17 cellular contexts compared by ENCODE assay signal in genomic region chr14:36856095-36856878, GRCh38.
DNase-seq lines count a peak whose midpoint lies in the region; TF ChIP-seq lines count a peak whose summit lies in the region.
"Had no signal": no experiment of that assay in that cellular context is flagged by ENCODE, and none has a peak within 500 bp of the region (broad histone marks: within the 10 kb centered on the region; RNA-seq: fewer than 3 reads in every experiment).

No MANE protein-coding gene starts in this region.

- CTCF ChIA-PET in Calu3 (lab: Charles Lee), result no interaction called here

- peak overlapping the region; percentile 88 for H3K27ac ChIP-seq in VCaP
- H3K27ac ChIP-seq in smooth muscle cell (ENCODE audit: low read depth), result no peak overlapping the region
- no peak overlapping the region for H3K27ac ChIP-seq in uterus
- H3K27ac ChIP-seq: BLaER1 treated with 17β-estradiol and CSF1 and Interleukin-3, amounts not matched to agents 10 nM and 100 nM; esophagus muscularis mucosa; suprapubic skin had no signal

- H3K9me3 Mint-ChIP-seq in Calu3 (ENCODE audit: low read depth, unreplicated experiment), result no peaks in the 10 kb centered on the region
- H3K9me3 Mint-ChIP-seq in nephron progenitor cell, result no peaks in the 10 kb centered on the region

- 83% methylated on average over 15 of the region's 15 CpGs for WGBS in smooth muscle cell (ENCODE audit: low lambda C conversion rate)

- no peak for TF ChIP-seq POLR2A in uterus (IDR thresholded peaks at IDR 0.05)

- H3K27me3 Mint-ChIP-seq in Calu3 (ENCODE audit: unreplicated experiment) (no peaks in the 10 kb centered on the region), nephron progenitor cell (ENCODE audit: low read depth, poor library complexity) (no peaks in the 10 kb centered on the region)
- H3K27me3 Mint-ChIP-seq: activated T-cell treated with anti-CD3 and anti-CD28 coated beads, Interleukin-2, amount 50 U/mL, for 24 hours; IgD-negative memory B cell had no signal

- no peaks in the 10 kb centered on the region for H3K9me3 ChIP-seq in smooth muscle cell (replicated peaks; ENCODE audit: low read depth)
- H3K9me3 ChIP-seq in uterus, result no peaks in the 10 kb centered on the region
- H3K9me3 ChIP-seq: BLaER1 treated with 17β-estradiol and CSF1 and Interleukin-3, amounts not matched to agents 10 nM and 100 nM; esophagus muscularis mucosa; suprapubic skin had no signal

- H3K9ac ChIP-seq in smooth muscle cell (ENCODE audit: low read depth), result no peak overlapping the region
- H3K9ac ChIP-seq: BLaER1 treated with 17β-estradiol and CSF1 and Interleukin-3, amounts not matched to agents 10 nM and 100 nM had no signal

- TF ChIP-seq CTCF in Calu3 (IDR thresholded peaks at IDR 0.05; ENCODE audit: unreplicated experiment), result no peak
- no peak for TF ChIP-seq CTCF in VCaP (conservative IDR thresholded peaks at IDR 0.05)
- no peak for TF ChIP-seq CTCF in nephron progenitor cell (IDR thresholded peaks at IDR 0.05)
- TF ChIP-seq CTCF in smooth muscle cell (IDR thresholded peaks at IDR 0.05; ENCODE audit: borderline replicate concordance, insufficient read depth, poor library complexity, severe bottlenecking), result no peak
- no peak for TF ChIP-seq CTCF in uterus (IDR thresholded peaks at IDR 0.05)

- H3K4me1 Mint-ChIP-seq in Calu3 (ENCODE audit: low read depth, unreplicated experiment), result peaks cover 12% of the 10 kb centered on the region
- peaks cover 55% of the 10 kb centered on the region for H3K4me1 Mint-ChIP-seq in nephron progenitor cell
- H3K4me1 Mint-ChIP-seq: IgD-negative memory B cell had no signal

- H3K4me1 ChIP-seq in smooth muscle cell (ENCODE audit: low read depth), result no peaks in the 10 kb centered on the region
- H3K4me1 ChIP-seq in uterus, result no peaks in the 10 kb centered on the region
- H3K4me1 ChIP-seq: BLaER1 treated with 17β-estradiol and CSF1 and Interleukin-3, amounts not matched to agents 10 nM and 100 nM; suprapubic skin had no signal

- no peaks in the 10 kb centered on the region for H3K79me2 ChIP-seq in smooth muscle cell (ENCODE audit: low read depth)

- no peak overlapping the region for H2AFZ ChIP-seq in smooth muscle cell (ENCODE audit: low read depth)

- H3K27ac Mint-ChIP-seq in Calu3 (ENCODE audit: unreplicated experiment), result no peak overlapping the region
- peak overlapping the region; percentile 94 for H3K27ac Mint-ChIP-seq in nephron progenitor cell
- H3K27ac Mint-ChIP-seq: activated T-cell treated with anti-CD3 and anti-CD28 coated beads, Interleukin-2, amount 50 U/mL, for 24 hours; IgD-negative memory B cell had no signal

- no peaks in the 10 kb centered on the region for H3F3A ChIP-seq in smooth muscle cell (ENCODE audit: low read depth)

- H4K20me1 ChIP-seq in smooth muscle cell (ENCODE audit: low read depth), result no peaks in the 10 kb centered on the region
- H4K20me1 ChIP-seq: BLaER1 treated with 17β-estradiol and CSF1 and Interleukin-3, amounts not matched to agents 10 nM and 100 nM had no signal

- H3K4me3 ChIP-seq in smooth muscle cell, result no peak overlapping the region
- no peak overlapping the region for H3K4me3 ChIP-seq in uterus
- H3K4me3 ChIP-seq: BLaER1 treated with 17β-estradiol and CSF1 and Interleukin-3, amounts not matched to agents 10 nM and 100 nM; esophagus muscularis mucosa; suprapubic skin had no signal

- DNase-seq in Calu3 (peak; percentile 19), HuH-7 (ENCODE audit: low spot score) (peak; percentile 28), nephron progenitor cell (no peak), smooth muscle cell (lab: John Stamatoyannopoulos, UW; ENCODE audit: unreplicated experiment) (no peak), uterus (no peak)
- DNase-seq in activated CD8-positive, alpha-beta memory T cell treated with anti-CD3 and anti-CD28 coated beads, Interleukin-2, amount 50 U/mL, for 4 hours, result no peak
- DNase-seq: activated CD4-positive, alpha-beta T cell treated with anti-CD3 and anti-CD28 coated beads, Interleukin-2, amount 50 U/mL, for 48 hours; activated naive CD4-positive, alpha-beta T cell treated with anti-CD3 and anti-CD28 coated beads, Interleukin-2, amount 50 U/mL, for 16 hours; activated T-cell treated with anti-CD3 and anti-CD28 coated beads, Interleukin-2, amount 50 U/mL, for 24 hours; dermis blood vessel endothelial cell; MV-4-11; NCI-H226 had no signal

- H3K36me3 ChIP-seq in smooth muscle cell (ENCODE audit: low read depth) (no peaks in the 10 kb centered on the region), uterus (no peaks in the 10 kb centered on the region)
- H3K36me3 ChIP-seq: BLaER1 treated with 17β-estradiol and CSF1 and Interleukin-3, amounts not matched to agents 10 nM and 100 nM; esophagus muscularis mucosa; suprapubic skin had no signal

- H3K4me3 Mint-ChIP-seq in Calu3 (ENCODE audit: low read depth, unreplicated experiment) (peak overlapping the region; percentile 22), nephron progenitor cell (peak overlapping the region; percentile 26)
- H3K4me3 Mint-ChIP-seq: activated T-cell treated with anti-CD3 and anti-CD28 coated beads, Interleukin-2, amount 50 U/mL, for 24 hours; IgD-negative memory B cell had no signal

- peaks cover 9% of the 10 kb centered on the region for H3K27me3 ChIP-seq in smooth muscle cell (ENCODE audit: low read depth)
- H3K27me3 ChIP-seq in uterus, result no peaks in the 10 kb centered on the region
- H3K27me3 ChIP-seq: BLaER1 treated with 17β-estradiol and CSF1 and Interleukin-3, amounts not matched to agents 10 nM and 100 nM; esophagus muscularis mucosa; suprapubic skin had no signal

- intact Hi-C loops in Calu3 (cut with micrococcal nuclease; ENCODE audit: unreplicated experiment) (no loop called here), uterus (cut with DNase I; ENCODE audit: low total_unique reads) (no loop called here)

- H3K4me2 ChIP-seq in smooth muscle cell, result no peak overlapping the region
- H3K4me2 ChIP-seq: BLaER1 treated with 17β-estradiol and CSF1 and Interleukin-3, amounts not matched to agents 10 nM and 100 nM had no signal

- no TSS peak for BruUV-seq in Calu3 (replicated peaks; lab: Mats Ljungman, UMichigan)

- no peaks in the 10 kb centered on the region for H3K36me3 Mint-ChIP-seq in Calu3 (ENCODE audit: insufficient read depth, unreplicated experiment)
- no peaks in the 10 kb centered on the region for H3K36me3 Mint-ChIP-seq in nephron progenitor cell (ENCODE audit: low read depth)
- H3K36me3 Mint-ChIP-seq: IgD-negative memory B cell had no signal

Comparison
In these comparisons a context has a peak if more than half of its experiments do, and no peak if none do; other contexts are left out.
1. DNase-seq: peak in Calu3 (single experiment) and HuH-7 (single experiment); none in nephron progenitor cell (single experiment), activated CD8-positive, alpha-beta memory T cell treated with anti-CD3 and anti-CD28 coated beads, Interleukin-2, amount 50 U/mL, for 4 hours (single experiment), smooth muscle cell (single experiment) and uterus (0 of 2).